Comparison of ENCODE assay signal across 28 cellular contexts in the genomic region with DNA sequence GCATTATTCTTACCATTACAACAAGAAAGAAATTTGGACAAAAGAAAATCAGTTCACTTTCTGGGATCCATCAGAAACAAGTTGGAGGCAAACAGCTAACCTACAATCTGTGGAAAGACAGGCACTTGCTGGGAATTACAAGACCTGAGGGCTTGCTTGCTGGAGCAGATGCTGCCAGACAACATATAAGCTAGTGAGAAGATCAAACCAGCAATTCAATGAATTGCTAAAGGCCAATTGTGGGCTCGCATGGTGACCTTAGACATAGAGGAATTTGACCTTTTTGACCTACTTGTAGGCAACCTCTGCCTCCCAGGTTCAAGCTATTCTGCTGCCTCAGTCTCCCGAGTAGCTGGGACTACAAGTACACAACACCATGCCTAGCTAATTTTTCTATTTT.
"Had no signal": no experiment of that assay in that cellular context is flagged by ENCODE, and none has a peak within 500 bp of the region (broad histone marks: within the 10 kb centered on the region; RNA-seq: fewer than 3 reads in every experiment).

No MANE protein-coding gene starts in this region.

- H3K9me3 ChIP-seq: suprapubic skin, testis, thoracic aorta, thyroid gland, tibial artery, tibial nerve, transverse colon, upper lobe of left lung, upper lobe of right lung, uterus, vagina had no signal

- H3K36me3 ChIP-seq: stomach, suprapubic skin, thoracic aorta, thyroid gland, tibial artery, tibial nerve, transverse colon, upper lobe of left lung, upper lobe of right lung, uterus, vagina had no signal

- DNase-seq: stimulated activated CD4-positive, alpha-beta T cell treated with anti-CD3 and anti-CD28 coated beads, Interleukin-2, amount 100 ng/mL, for 48 hours; stimulated activated CD4-positive, alpha-beta T cell treated with anti-CD3 and anti-CD28 coated beads, Interleukin-4, amount 100 ng/mL, for 1 hour; stimulated activated CD4-positive, alpha-beta T cell treated with anti-CD3 and anti-CD28 coated beads, Interleukin-4, amount 100 ng/mL, for 24 hours; stimulated activated CD4-positive, alpha-beta T cell treated with anti-CD3 and anti-CD28 coated beads, Interleukin-4, amount 100 ng/mL, for 4 hours; stimulated activated CD8-positive, alpha-beta memory T cell treated with anti-CD3 and anti-CD28 coated beads, Interleukin-4, amount 100 ng/mL, for 48 hours; stimulated activated naive B cell treated with anti-CD40 and anti-IgM and Interleukin-4, amounts not matched to agents 10 μg/mL and 1 μg/mL and 100 μg/mL, for 72 hours; stimulated activated naive CD4-positive, alpha-beta T cell; stimulated activated naive CD4-positive, alpha-beta T cell treated with Interleukin-2 at 50 U/mL for 16 hours; stimulated activated naive CD8-positive, alpha-beta T cell treated with anti-CD3 and anti-CD28 coated beads, Interleukin-15, amount 100 ng/mL, for 72 hours; stimulated activated naive CD8-positive, alpha-beta T cell treated with anti-CD3 and anti-CD28 coated beads, Interleukin-15, Interleukin-2, amounts not matched to agents 100 U/mL and 50 U/mL, for 24 hours; stomach; substantia nigra; testis; thyroid gland; tibial artery; transverse colon; trophoblast cell; upper lobe of left lung; upper lobe of right lung; uterus had no signal

- H3K27ac ChIP-seq: stomach, suprapubic skin, testis, thoracic aorta, thyroid gland, tibial artery, tibial nerve, transverse colon, upper lobe of left lung, upper lobe of right lung, uterus, vagina had no signal

- H3K27ac Mint-ChIP-seq: stimulated activated effector memory CD8-positive, alpha-beta T cell treated with anti-CD3 and anti-CD28 coated beads, Interleukin-12 subunit alpha, Interleukin-12 subunit beta, amount 100 ng/mL, for 72 hours; stimulated activated memory B cell treated with anti-CD40 and anti-IgM and Interleukin-4, amounts not matched to agents 10 μg/mL and 1 μg/mL and 100 μg/mL, for 72 hours; stimulated activated naive B cell treated with anti-CD40 and anti-IgM and Interleukin-4, amounts not matched to agents 10 μg/mL and 1 μg/mL and 100 μg/mL, for 72 hours; stimulated activated naive CD8-positive, alpha-beta T cell treated with anti-CD3 and anti-CD28 coated beads, Interleukin-15, amount 100 ng/mL, for 72 hours; stimulated activated naive CD8-positive, alpha-beta T cell treated with anti-CD3 and anti-CD28 coated beads, Interleukin-15, Interleukin-2, amounts not matched to agents 100 ng/mL and 50 ng/mL, for 24 hours; type B pancreatic cell had no signal

- H3K27me3 Mint-ChIP-seq: stimulated activated memory B cell treated with anti-CD40 and anti-IgM and Interleukin-4, amounts not matched to agents 10 μg/mL and 1 μg/mL and 100 μg/mL, for 72 hours; stimulated activated naive B cell treated with anti-CD40 and anti-IgM and Interleukin-4, amounts not matched to agents 10 μg/mL and 1 μg/mL and 100 μg/mL, for 72 hours; stimulated activated naive CD8-positive, alpha-beta T cell treated with anti-CD3 and anti-CD28 coated beads, Interleukin-15, amount 100 ng/mL, for 72 hours; stimulated activated naive CD8-positive, alpha-beta T cell treated with anti-CD3 and anti-CD28 coated beads, Interleukin-15, Interleukin-2, amounts not matched to agents 100 ng/mL and 50 ng/mL, for 24 hours; type B pancreatic cell had no signal

- ATAC-seq: stimulated activated effector memory CD8-positive, alpha-beta T cell treated with anti-CD3 and anti-CD28 coated beads, Interleukin-12 subunit alpha, Interleukin-12 subunit beta, amount 100 ng/mL, for 72 hours; stimulated activated memory B cell treated with anti-CD40 and anti-IgM and Interleukin-4, amounts not matched to agents 10 μg/mL and 1 μg/mL and 100 μg/mL, for 72 hours; stimulated activated naive B cell treated with anti-CD40 and anti-IgM and Interleukin-4, amounts not matched to agents 10 μg/mL and 1 μg/mL and 100 μg/mL, for 72 hours; stimulated activated naive CD8-positive, alpha-beta T cell treated with anti-CD3 and anti-CD28 coated beads, Interleukin-15, amount 100 ng/mL, for 72 hours; stimulated activated naive CD8-positive, alpha-beta T cell treated with anti-CD3 and anti-CD28 coated beads, Interleukin-15, Interleukin-2, amounts not matched to agents 100 U/mL and 50 U/mL, for 24 hours; upper lobe of right lung had no signal

- H3K4me3 ChIP-seq: stomach, suprapubic skin, testis, thoracic aorta, thyroid gland, tibial artery, tibial nerve, transverse colon, upper lobe of left lung, upper lobe of right lung, uterus, vagina had no signal

- H3K36me3 Mint-ChIP-seq: stimulated activated effector memory CD8-positive, alpha-beta T cell treated with anti-CD3 and anti-CD28 coated beads, Interleukin-12 subunit alpha, Interleukin-12 subunit beta, amount 100 ng/mL, for 72 hours; stimulated activated memory B cell treated with anti-CD40 and anti-IgM and Interleukin-4, amounts not matched to agents 10 μg/mL and 1 μg/mL and 100 μg/mL, for 72 hours; stimulated activated naive B cell treated with anti-CD40 and anti-IgM and Interleukin-4, amounts not matched to agents 10 μg/mL and 1 μg/mL and 100 μg/mL, for 72 hours; type B pancreatic cell had no signal

- H3K9me3 Mint-ChIP-seq: stimulated activated memory B cell treated with anti-CD40 and anti-IgM and Interleukin-4, amounts not matched to agents 10 μg/mL and 1 μg/mL and 100 μg/mL, for 72 hours; stimulated activated naive CD8-positive, alpha-beta T cell treated with anti-CD3 and anti-CD28 coated beads, Interleukin-15, Interleukin-2, amounts not matched to agents 100 ng/mL and 50 ng/mL, for 24 hours; type B pancreatic cell had no signal

- H3K27me3 ChIP-seq: stomach, suprapubic skin, testis, thyroid gland, tibial artery, tibial nerve, transverse colon, upper lobe of left lung, upper lobe of right lung, uterus, vagina had no signal

- H3K4me1 ChIP-seq: stomach, suprapubic skin, testis, thyroid gland, tibial artery, tibial nerve, transverse colon, upper lobe of left lung, upper lobe of right lung, uterus had no signal

- H3K4me3 Mint-ChIP-seq: stimulated activated effector memory CD8-positive, alpha-beta T cell treated with anti-CD3 and anti-CD28 coated beads, Interleukin-12 subunit alpha, Interleukin-12 subunit beta, amount 100 ng/mL, for 72 hours; stimulated activated memory B cell treated with anti-CD40 and anti-IgM and Interleukin-4, amounts not matched to agents 10 μg/mL and 1 μg/mL and 100 μg/mL, for 72 hours; stimulated activated naive B cell treated with anti-CD40 and anti-IgM and Interleukin-4, amounts not matched to agents 10 μg/mL and 1 μg/mL and 100 μg/mL, for 72 hours; stimulated activated naive CD8-positive, alpha-beta T cell treated with anti-CD3 and anti-CD28 coated beads, Interleukin-15, amount 100 ng/mL, for 72 hours; stimulated activated naive CD8-positive, alpha-beta T cell treated with anti-CD3 and anti-CD28 coated beads, Interleukin-15, Interleukin-2, amounts not matched to agents 100 ng/mL and 50 ng/mL, for 24 hours; type B pancreatic cell had no signal

- H3K4me1 Mint-ChIP-seq: stimulated activated effector memory CD8-positive, alpha-beta T cell treated with anti-CD3 and anti-CD28 coated beads, Interleukin-12 subunit alpha, Interleukin-12 subunit beta, amount 100 ng/mL, for 72 hours; stimulated activated memory B cell treated with anti-CD40 and anti-IgM and Interleukin-4, amounts not matched to agents 10 μg/mL and 1 μg/mL and 100 μg/mL, for 72 hours; stimulated activated naive B cell treated with anti-CD40 and anti-IgM and Interleukin-4, amounts not matched to agents 10 μg/mL and 1 μg/mL and 100 μg/mL, for 72 hours; stimulated activated naive CD8-positive, alpha-beta T cell treated with anti-CD3 and anti-CD28 coated beads, Interleukin-15, amount 100 ng/mL, for 72 hours had no signal
